In genomic region chr14:49867831-49868719, GRCh38 we compare ENCODE assay signal across 8 cellular contexts. TPM values are rescaled to one million over a fixed set of nuclear protein-coding genes. Genes with fewer than 3 reads are reported as not detected.
DNase-seq lines count a peak whose midpoint lies in the region; ATAC-seq and TF ChIP-seq lines count a peak whose summit lies in the region.

No MANE protein-coding gene starts in this region.

- POLR2A ChIA-PET in WTC11 (lab: Charles Lee): interaction anchor here (0.5 to 1.5 kb wide), 4 partner anchors 12 to 248 kb away, joined by 3 to 5 read pairs (median 4); partner anchors contain the start of gene VCPKMT

- H3K36me3 Mint-ChIP-seq in WTC11: no peaks in the 10 kb centered on the region

- 1 to 2% (median 1%) methylated on average over 39 to 56 of the region's 57 CpGs for WGBS in spleen, 5 donors

- no peaks in the 10 kb centered on the region for H3K36me3 ChIP-seq in spleen

- no peaks in the 10 kb centered on the region for H3K9me3 ChIP-seq in spleen

- 0 out of 2 replicates have a peak, but pooled peaks cover 3% of the 10 kb centered on the region for H3K27me3 Mint-ChIP-seq in WTC11 (ENCODE audit: low read depth)

- H3K4me3 ChIP-seq in spleen: peak overlapping the region; percentile 37 to 60 (median 44)

- peak overlapping the region; percentile 93 for H3K27ac ChIP-seq in caudate nucleus (ENCODE audit: low read depth, low read length)
- peak overlapping the region; percentile 88 to 98 (median 92) for H3K27ac ChIP-seq in spleen

- TF ChIP-seq POLR2A in spleen (IDR thresholded peaks at IDR 0.05): peak; percentile 82 to 96 (median 92)

- peaks cover 20 to 74% (median 53%) of the 10 kb centered on the region in 6 donors for H3K4me1 ChIP-seq in spleen

- peak overlapping the region; percentile 98 for H3K27ac Mint-ChIP-seq in WTC11

- intact Hi-C loops in spleen (cut with DNase I; ENCODE audit: low total_unique reads): no loop called here

- CTCF ChIA-PET in WTC11 (lab: Charles Lee): interaction anchor here (0.6 to 5.5 kb wide), 11 partner anchors 13 to 236 kb away, joined by 3 to 47 read pairs (median 4); partner anchors contain the start of gene NEMF

- TF ChIP-seq CTCF in AG09319 (IDR thresholded peaks at IDR 0.05; ENCODE audit: low read depth, low read length) (no peak), WTC11 (IDR thresholded peaks at IDR 0.05) (no peak), spleen (IDR thresholded peaks at IDR 0.05 in 8 of 11, conservative IDR thresholded peaks at IDR 0.05 in 3 of 11) (peak in 1 of 11 experiments; percentile 38)

- H3K27me3 ChIP-seq in spleen (replicated peaks in 1 of 7): no peaks in the 10 kb centered on the region

- H3K9me3 Mint-ChIP-seq in WTC11: peaks cover 8% of the 10 kb centered on the region

- peak; percentile 88 for DNase-seq in AG09319 (ENCODE audit: extremely low read depth, low read depth)
- peak; percentile 96 for DNase-seq in NCI-H2227 treated with DMSO at 0.1 percent for 48 hours (lab: John Stamatoyannopoulos, UW)
- DNase-seq in WTC11 (ENCODE audit: low spot score): peak; percentile 96
- peak; percentile 13 to 98 (median 90) for DNase-seq in caudate nucleus (lab: John Stamatoyannopoulos, UW)
- DNase-seq in iris pigment epithelial cell (ENCODE audit: low read depth): peak; percentile 96
- peak; percentile 100 for DNase-seq in spleen

- ATAC-seq in GM19025 (IDR thresholded peaks at IDR 0.05; ENCODE audit: low read depth, unreplicated experiment): peak; percentile 86
- peak; percentile 89 for ATAC-seq in HG03196 (IDR thresholded peaks at IDR 0.05; ENCODE audit: unreplicated experiment)
- peak; percentile 90 for ATAC-seq in WTC11

- H3K4me1 Mint-ChIP-seq in WTC11: peaks cover 11% of the 10 kb centered on the region

- peak overlapping the region; percentile 97 for H3K4me3 Mint-ChIP-seq in WTC11

TF ChIP-seq in WTC11, 78 proteins besides CTCF, POLR2A, EP300 and RAD21:
- TF ChIP-seq SP1 (CRISPR knock-in tag; conservative IDR thresholded peaks at IDR 0.05): peak; percentile 64
- 0 out of 2 replicates have a peak, but pooled peaks have one; percentile 44 for TF ChIP-seq NFATC4 (CRISPR knock-in tag; IDR thresholded peaks at IDR 0.05)
- no peak for TF ChIP-seq MLX (CRISPR knock-in tag; IDR thresholded peaks at IDR 0.05)

RNA-seq across cellular contexts. Expression of gene NEMF, which starts 15.5 kb away (rescaled TPM):
- total RNA-seq in WTC11 (2021) (50.1 to 51.2 TPM (median 50.1 TPM) in 3 replicates), spleen (100 to 1,000 TPM in 2 of 7 donors, 10 to 100 TPM in 5; 77.3 to 187 (median 84.7) TPM)
- 10 to 100 TPM; 24.3 to 35.0 (median 29.3) TPM for polyA plus RNA-seq in spleen

RNA-seq across cellular contexts. Expression of gene ARF6, which starts 24.8 kb away (rescaled TPM):
- total RNA-seq in WTC11 (2021) (50.9 to 55.9 TPM (median 51.9 TPM) in 3 replicates), spleen (10 to 100 TPM; 74.3 to 89.1 (median 83.6) TPM)
- 10 to 100 TPM; 39.0 to 63.9 (median 43.9) TPM for polyA plus RNA-seq in spleen

Comparison
In these comparisons a context has a peak if more than half of its experiments do, and no peak if none do; other contexts are left out.
1. Peak in every context shown above with its lines: DNase-seq, ATAC-seq, H3K4me3 ChIP-seq and H3K27ac ChIP-seq.